28 cellular contexts compared by ENCODE assay signal in the genomic region with DNA sequence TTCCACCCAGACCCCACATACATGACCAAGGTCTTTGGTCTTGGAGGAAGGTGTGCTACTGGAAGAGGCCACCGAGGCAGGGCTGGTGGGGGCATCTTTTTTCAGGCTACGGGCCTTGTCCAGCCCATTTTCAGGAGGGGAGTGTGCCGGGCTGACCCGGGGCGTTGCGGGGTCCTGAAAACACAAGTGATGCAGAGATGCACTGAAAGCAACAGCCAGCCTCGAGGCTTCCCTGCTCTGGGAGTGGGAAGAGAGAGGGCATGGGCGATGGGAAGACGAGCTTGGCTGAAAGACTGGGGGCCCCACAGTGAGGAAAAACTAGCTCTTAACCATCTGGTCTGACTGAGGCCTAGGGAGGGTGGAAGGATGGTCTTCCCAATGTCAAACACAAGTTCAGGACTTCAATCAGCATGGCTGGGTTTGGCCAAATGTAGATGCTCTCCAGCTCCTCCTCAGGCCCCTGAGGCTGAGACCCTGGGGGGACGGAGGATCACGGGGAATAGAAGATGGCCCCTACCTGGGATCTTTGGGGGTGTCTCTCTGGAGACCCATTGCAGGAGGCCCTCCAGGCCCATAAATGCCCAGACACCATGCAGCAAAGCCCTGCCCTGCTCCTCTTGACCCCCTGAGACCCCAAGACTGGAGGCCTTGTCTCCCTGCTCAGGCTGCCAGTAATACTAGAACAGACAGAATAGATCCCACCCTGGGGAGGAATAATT. TPM values are rescaled to one million over a fixed set of nuclear protein-coding genes. Genes with fewer than 3 reads are reported as not detected.
A peak's percentile ranks its signal among the peaks of the same experiment; 100 is the strongest.
DNase-seq lines count a peak whose midpoint lies in the region; ATAC-seq and TF ChIP-seq lines count a peak whose summit lies in the region.
"Had no signal": no experiment of that assay in that cellular context is flagged by ENCODE, and none has a peak within 500 bp of the region (broad histone marks: within the 10 kb centered on the region; RNA-seq: fewer than 3 reads in every experiment).

No MANE protein-coding gene starts in this region.

- no peak for TF ChIP-seq EP300 in suprapubic skin (IDR thresholded peaks at IDR 0.05)

- 96% methylated on average over 11 of the region's 11 CpGs for WGBS in suprapubic skin

- H3K9me3 ChIP-seq in RWPE2 (ENCODE audit: severe bottlenecking) (no peaks in the 10 kb centered on the region), suprapubic skin (no peaks in the 10 kb centered on the region), gastrocnemius medialis (no peaks in the 10 kb centered on the region)
- H3K9me3 ChIP-seq: gastroesophageal sphincter, right atrium auricular region, SJSA1 had no signal

- H3K36me3 ChIP-seq in RWPE2 (ENCODE audit: low read depth) = peaks cover 88% of the 10 kb centered on the region
- peaks cover 99% of the 10 kb centered on the region for H3K36me3 ChIP-seq in suprapubic skin
- H3K36me3 ChIP-seq in gastrocnemius medialis = peaks cover 0 to 53% of the 10 kb centered on the region in 2 donors
- H3K36me3 ChIP-seq in GM23338 (ENCODE audit: insufficient read depth) = peaks cover 8% of the 10 kb centered on the region; the same call in 1 of the 2 replicates

- peaks cover 4% of the 10 kb centered on the region for H4K20me1 ChIP-seq in GM23338 (replicated peaks; ENCODE audit: insufficient read depth)

- intact Hi-C loops in activated naive CD4-positive, alpha-beta T cell treated with anti-CD3 and anti-CD28 coated beads for 36 hours (cut with micrococcal nuclease) = no loop called here
- intact Hi-C loops in gastrocnemius medialis (cut with DNase I; ENCODE audit: low total_unique reads) = no loop called here

- H3K9me2 ChIP-seq in GM23338 (ENCODE audit: insufficient read depth) = no peaks in the 10 kb centered on the region

- H3K9me3 Mint-ChIP-seq in activated naive CD4-positive, alpha-beta T cell treated with anti-CD3 and anti-CD28 coated beads, Interleukin-2, amount 10 ng/mL, durations not matched to agents 7 days and 5 days = no peaks in the 10 kb centered on the region
- H3K9me3 Mint-ChIP-seq in activated naive CD4-positive, alpha-beta T cell treated with anti-CD3 and anti-CD28 coated beads for 36 hours = no peaks in the 10 kb centered on the region
- H3K9me3 Mint-ChIP-seq in GM23338 = no peaks in the 10 kb centered on the region
- H3K9me3 Mint-ChIP-seq: nephron progenitor cell, type B pancreatic cell had no signal

- no peak for TF ChIP-seq CTCF in RWPE2 (IDR thresholded peaks at IDR 0.05; ENCODE audit: poor library complexity, severe bottlenecking)
- TF ChIP-seq CTCF in suprapubic skin (IDR thresholded peaks at IDR 0.05) = no peak
- TF ChIP-seq CTCF in gastrocnemius medialis (IDR thresholded peaks at IDR 0.05 in 4 of 5, conservative IDR thresholded peaks at IDR 0.05 in 1 of 5) = no peak
- TF ChIP-seq CTCF in GM23338 (conservative IDR thresholded peaks at IDR 0.05; ENCODE audit: low read depth in 2 of 2) = no peak

- CTCF ChIA-PET in activated naive CD4-positive, alpha-beta T cell treated with anti-CD3 and anti-CD28 coated beads, Interleukin-2, amount 10 ng/mL, durations not matched to agents 7 days and 5 days (lab: Charles Lee) = no interaction called here
- CTCF ChIA-PET in activated naive CD4-positive, alpha-beta T cell treated with anti-CD3 and anti-CD28 coated beads for 36 hours (lab: Charles Lee) = no interaction called here

- H3K4me3 Mint-ChIP-seq in activated naive CD4-positive, alpha-beta T cell treated with anti-CD3 and anti-CD28 coated beads, Interleukin-2, amount 10 ng/mL, durations not matched to agents 7 days and 5 days = no peak overlapping the region
- H3K4me3 Mint-ChIP-seq in activated naive CD4-positive, alpha-beta T cell treated with anti-CD3 and anti-CD28 coated beads for 36 hours = no peak overlapping the region
- no peak overlapping the region for H3K4me3 Mint-ChIP-seq in GM23338
- H3K4me3 Mint-ChIP-seq: activated CD8-positive, alpha-beta T cell treated with anti-CD3 and anti-CD28 coated beads, Interleukin-2, amount 10 ng/mL, durations not matched to agents 7 days and 5 days; nephron progenitor cell; type B pancreatic cell had no signal

- H3K27ac ChIP-seq in RWPE2 (ENCODE audit: poor library complexity, severe bottlenecking) = no peak overlapping the region
- H3K27ac ChIP-seq in suprapubic skin = no peak overlapping the region
- no peak overlapping the region for H3K27ac ChIP-seq in gastrocnemius medialis
- no peak overlapping the region for H3K27ac ChIP-seq in GM23338 (ENCODE audit: low read depth)
- H3K27ac ChIP-seq: brain microvascular endothelial cell, gastroesophageal sphincter, hepatocyte, parathyroid adenoma, right atrium auricular region, SJSA1 had no signal

- no peak overlapping the region for H3K4me3 ChIP-seq in RWPE2 (ENCODE audit: severe bottlenecking)
- H3K4me3 ChIP-seq in suprapubic skin = no peak overlapping the region
- no peak overlapping the region for H3K4me3 ChIP-seq in gastrocnemius medialis
- no peak overlapping the region for H3K4me3 ChIP-seq in GM23338
- H3K4me3 ChIP-seq: gastroesophageal sphincter, hepatocyte, K562, right atrium auricular region, SJSA1 had no signal

- H3K4me2 ChIP-seq in GM23338 = no peak overlapping the region
- H3K4me2 ChIP-seq: hepatocyte had no signal

- peaks cover 60% of the 10 kb centered on the region for H3K36me3 Mint-ChIP-seq in activated naive CD4-positive, alpha-beta T cell treated with anti-CD3 and anti-CD28 coated beads, Interleukin-2, amount 10 ng/mL, durations not matched to agents 7 days and 5 days
- H3K36me3 Mint-ChIP-seq in activated naive CD4-positive, alpha-beta T cell treated with anti-CD3 and anti-CD28 coated beads for 36 hours (ENCODE audit: low read depth) = peaks cover 49% of the 10 kb centered on the region
- peaks cover 78% of the 10 kb centered on the region for H3K36me3 Mint-ChIP-seq in GM23338 (ENCODE audit: low read depth)

- H2AFZ ChIP-seq in GM23338 = no peak overlapping the region
- H2AFZ ChIP-seq: hepatocyte, parathyroid adenoma had no signal

- H3F3A ChIP-seq in GM23338 (replicated peaks; ENCODE audit: low read depth) = no peaks in the 10 kb centered on the region

- no peaks in the 10 kb centered on the region for H3K27me3 Mint-ChIP-seq in activated naive CD4-positive, alpha-beta T cell treated with anti-CD3 and anti-CD28 coated beads, Interleukin-2, amount 10 ng/mL, durations not matched to agents 7 days and 5 days
- H3K27me3 Mint-ChIP-seq in activated naive CD4-positive, alpha-beta T cell treated with anti-CD3 and anti-CD28 coated beads for 36 hours (ENCODE audit: low read depth) = no peaks in the 10 kb centered on the region
- H3K27me3 Mint-ChIP-seq in GM23338 (ENCODE audit: insufficient read depth, low read depth, poor library complexity) = peaks cover 9% of the 10 kb centered on the region

- no peak for TF ChIP-seq POLR2A in suprapubic skin (IDR thresholded peaks at IDR 0.05)
- no peak for TF ChIP-seq POLR2A in gastrocnemius medialis (IDR thresholded peaks at IDR 0.05)

- H3K79me2 ChIP-seq in GM23338 (replicated peaks; ENCODE audit: insufficient read depth) = no peaks in the 10 kb centered on the region
- H3K79me2 ChIP-seq: parathyroid adenoma had no signal

- H3K27me3 ChIP-seq in RWPE2 (ENCODE audit: insufficient read depth, poor library complexity, severe bottlenecking) = no peaks in the 10 kb centered on the region
- no peaks in the 10 kb centered on the region for H3K27me3 ChIP-seq in suprapubic skin
- H3K27me3 ChIP-seq in gastrocnemius medialis = no peaks in the 10 kb centered on the region
- no peaks in the 10 kb centered on the region for H3K27me3 ChIP-seq in GM23338 (ENCODE audit: insufficient read depth)
- H3K27me3 ChIP-seq: brain microvascular endothelial cell, gastroesophageal sphincter, hepatocyte, right atrium auricular region, SJSA1 had no signal

- in situ Hi-C loops in gastrocnemius medialis (cut with MboI; ENCODE audit: low sequenced_read_pairs in 4 of 4) = no loop called here

- peak; percentile 18 for DNase-seq in activated naive CD4-positive, alpha-beta T cell treated with anti-CD3 and anti-CD28 coated beads, Interleukin-2, amount 10 ng/mL, durations not matched to agents 7 days and 5 days
- DNase-seq in activated naive CD4-positive, alpha-beta T cell treated with anti-CD3 and anti-CD28 coated beads for 36 hours = no peak
- peak; percentile 56 for DNase-seq in RWPE2 (ENCODE audit: low spot score)
- DNase-seq in mesenteric fat pad (ENCODE audit: low spot score) = peak; percentile 82
- DNase-seq in suprapubic skin (ENCODE audit: low spot score in 2 of 2) = peak; percentile 56 to 65
- DNase-seq in hepatic stellate cell (ENCODE audit: low spot score) = no peak
- DNase-seq in gastrocnemius medialis = no peak
- DNase-seq in GM23338 (ENCODE audit: low spot score) = no peak
- DNase-seq: activated CD4-positive, alpha-beta T cell treated with anti-CD3 and anti-CD28 coated beads for 4 hours; activated CD8-positive, alpha-beta T cell treated with anti-CD3 and anti-CD28 coated beads, Interleukin-2, amount 10 ng/mL, durations not matched to agents 7 days and 5 days; activated gamma-delta T cell; amygdala; brain microvascular endothelial cell; DMS 273 treated with DMSO at 0.1 percent for 48 hours; EL; NCI-H1092; NCI-H1694; NCI-H446; NCI-H82; nephron progenitor cell; T-helper 9 cell had no signal

- H3K4me1 ChIP-seq in RWPE2 (ENCODE audit: insufficient read depth, poor library complexity, severe bottlenecking) = no peaks in the 10 kb centered on the region
- peaks cover 6% of the 10 kb centered on the region for H3K4me1 ChIP-seq in suprapubic skin
- H3K4me1 ChIP-seq in gastrocnemius medialis = peaks cover 12 to 17% of the 10 kb centered on the region in 2 donors
- no peaks in the 10 kb centered on the region for H3K4me1 ChIP-seq in GM23338 (ENCODE audit: insufficient read depth)
- H3K4me1 ChIP-seq: SJSA1 had no signal

- ATAC-seq in RWPE2 (ENCODE audit: low read depth) = no peak
- ATAC-seq in gastrocnemius medialis = no peak
- ATAC-seq in GM23338 = no peak
- ATAC-seq: activated CD8-positive, alpha-beta T cell treated with anti-CD3 and anti-CD28 coated beads, Interleukin-2, amount 10 ng/mL, durations not matched to agents 7 days and 5 days; gastroesophageal sphincter; K562 had no signal

- no peak overlapping the region for H3K27ac Mint-ChIP-seq in activated naive CD4-positive, alpha-beta T cell treated with anti-CD3 and anti-CD28 coated beads, Interleukin-2, amount 10 ng/mL, durations not matched to agents 7 days and 5 days
- H3K27ac Mint-ChIP-seq in activated naive CD4-positive, alpha-beta T cell treated with anti-CD3 and anti-CD28 coated beads for 36 hours = no peak overlapping the region
- H3K27ac Mint-ChIP-seq in GM23338 = no peak overlapping the region
- H3K27ac Mint-ChIP-seq: activated CD8-positive, alpha-beta T cell treated with anti-CD3 and anti-CD28 coated beads, Interleukin-2, amount 10 ng/mL, durations not matched to agents 7 days and 5 days; nephron progenitor cell; type B pancreatic cell had no signal

- no peaks in the 10 kb centered on the region for H3K4me1 Mint-ChIP-seq in activated naive CD4-positive, alpha-beta T cell treated with anti-CD3 and anti-CD28 coated beads, Interleukin-2, amount 10 ng/mL, durations not matched to agents 7 days and 5 days
- no peaks in the 10 kb centered on the region for H3K4me1 Mint-ChIP-seq in activated naive CD4-positive, alpha-beta T cell treated with anti-CD3 and anti-CD28 coated beads for 36 hours (ENCODE audit: low read depth)
- H3K4me1 Mint-ChIP-seq in GM23338 = no peaks in the 10 kb centered on the region

RNA-seq across cellular contexts. Expression of a gene that starts 38.9 kb away (rescaled TPM):
- total RNA-seq in activated naive CD4-positive, alpha-beta T cell treated with anti-CD3 and anti-CD28 coated beads for 36 hours = 100 to 1,000 TPM; 105 to 109 TPM
- total RNA-seq in mesenteric fat pad = 52.5 TPM
- 100 to 1,000 TPM in 3 of 4 donors, 10 to 100 TPM in 1; 91.2 to 154 (median 137) TPM for total RNA-seq in suprapubic skin
- total RNA-seq in gastrocnemius medialis = 10 to 100 TPM in 2 of 4 donors, 1 to 10 TPM in 2; 4.6 to 35.3 (median 13.3) TPM
- total RNA-seq in GM23338 (2014; rRNA removed; shearing (Covaris generic)) = 55.7 and 79.5 TPM in 2 replicates
- 9.2 and 10.4 TPM in 2 replicates for polyA plus RNA-seq in GM23338 (2016; fragmentation: Nextera tagmentation; extraction: Ambion mirVana)

Comparison
In these comparisons a context has a peak if more than half of its experiments do, and no peak if none do; other contexts are left out.
1. DNase-seq: peak in activated naive CD4-positive, alpha-beta T cell treated with anti-CD3 and anti-CD28 coated beads, Interleukin-2, amount 10 ng/mL, durations not matched to agents 7 days and 5 days (single experiment), RWPE2 (single experiment), mesenteric fat pad (single experiment) and suprapubic skin (2 of 2); none in activated naive CD4-positive, alpha-beta T cell treated with anti-CD3 and anti-CD28 coated beads for 36 hours (single experiment), hepatic stellate cell (single experiment), gastrocnemius medialis (0 of 2) and GM23338 (single experiment).